Comparison of ENCODE assay signal across 8 cellular contexts in genomic region chr10:72133517-72133916, GRCh38. TPM values are rescaled to one million over a fixed set of nuclear protein-coding genes. Genes with fewer than 3 reads are reported as not detected.
A peak's percentile ranks its signal among the peaks of the same experiment; 100 is the strongest.
DNase-seq lines count a peak whose midpoint lies in the region; ATAC-seq and TF ChIP-seq lines count a peak whose summit lies in the region.

No MANE protein-coding gene starts in this region.

- no peak overlapping the region for H2AFZ ChIP-seq in fibroblast of lung (ENCODE audit: low read length)

- no peak overlapping the region for H3K27ac ChIP-seq in fibroblast of lung (ENCODE audit: insufficient read depth, low read length)

- H3K27me3 ChIP-seq in fibroblast of lung (ENCODE audit: control insufficient read depth, insufficient read depth, low read length) = no peaks in the 10 kb centered on the region

- H3K4me1 ChIP-seq in fibroblast of lung (ENCODE audit: control insufficient read depth, extremely low read depth, insufficient read depth, low read length) = peaks cover 2% of the 10 kb centered on the region

- H3K9ac ChIP-seq in fibroblast of lung (ENCODE audit: insufficient read depth, low read length) = no peak overlapping the region

- H3K79me2 ChIP-seq in fibroblast of lung (ENCODE audit: control insufficient read depth, insufficient read depth, low read length) = no peaks in the 10 kb centered on the region

- ATAC-seq in HG03565 (IDR thresholded peaks at IDR 0.05; ENCODE audit: unreplicated experiment) = peak; percentile 74

- TF ChIP-seq CTCF in GM20000 (IDR thresholded peaks at IDR 0.05; ENCODE audit: extremely low read depth, missing control alignments) = no peak
- TF ChIP-seq CTCF in fibroblast of lung (conservative IDR thresholded peaks at IDR 0.05 in 1 of 2, IDR thresholded peaks at IDR 0.05 in 1 of 2; ENCODE audit: low read depth in 1 of 2, low read length in 2 of 2) = no peak

- no peak overlapping the region for H3K4me2 ChIP-seq in fibroblast of lung (ENCODE audit: extremely low read depth, insufficient read depth, low read length)

- H3K36me3 ChIP-seq in fibroblast of lung (ENCODE audit: control insufficient read depth, insufficient read depth, low read length) = no peaks in the 10 kb centered on the region

- no peaks in the 10 kb centered on the region for H3K9me3 ChIP-seq in fibroblast of lung (ENCODE audit: control insufficient read depth, insufficient read depth, low read depth, low read length)

- DNase-seq in EL (peak; percentile 82), GM20000 (ENCODE audit: low spot score) (peak; percentile 70), fibroblast of lung (ENCODE audit: low read depth in 2 of 2) (peak; percentile 67 to 82), NCI-H1436 treated with DMSO at 0.1 percent for 48 hours (lab: John Stamatoyannopoulos, UW) (no peak), NCI-H1417 treated with DMSO at 0.1 percent for 48 hours (lab: John Stamatoyannopoulos, UW) (no peak), HT-29 (ENCODE audit: low spot score) (no peak), amniotic stem cell (lab: John Stamatoyannopoulos, UW) (no peak)

- H4K20me1 ChIP-seq in fibroblast of lung (ENCODE audit: control insufficient read depth, extremely low read depth, insufficient read depth, low read length) = no peaks in the 10 kb centered on the region

- H3K4me3 ChIP-seq in fibroblast of lung (replicated peaks in 1 of 4; ENCODE audit: control extremely low read depth in 1 of 4, insufficient read depth in 1 of 4, low read depth in 3 of 4, low read length in 4 of 4) = no peak overlapping the region

RNA-seq across cellular contexts. Expression of gene SPOCK2, which starts 45.2 kb away (rescaled TPM):
- 0.26 and 0.33 TPM in 2 replicates for total RNA-seq in fibroblast of lung
- 0.02 and 0.06 TPM in 2 replicates for polyA plus RNA-seq in fibroblast of lung
- polyA plus RNA-seq in fibroblast of lung (2012) = 0.07 TPM in 1 of 2 replicates, not detected in the other
- 0.93 TPM in 1 of 2 replicates, not detected in the other for polyA minus RNA-seq in fibroblast of lung (ENCODE audit: low replicate concordance)
- total RNA-seq in HT-29 (2014; rRNA removed; shearing (Covaris generic)) = 0.08 and 0.34 TPM in 2 replicates

Comparison
In these comparisons a context has a peak if more than half of its experiments do, and no peak if none do; other contexts are left out.
1. DNase-seq: peak in EL (single experiment), GM20000 (single experiment) and fibroblast of lung (2 of 2); none in NCI-H1436 treated with DMSO at 0.1 percent for 48 hours (single experiment), NCI-H1417 treated with DMSO at 0.1 percent for 48 hours (single experiment), HT-29 (single experiment) and amniotic stem cell (single experiment).